25 cellular contexts compared by ENCODE assay signal in the genomic region with DNA sequence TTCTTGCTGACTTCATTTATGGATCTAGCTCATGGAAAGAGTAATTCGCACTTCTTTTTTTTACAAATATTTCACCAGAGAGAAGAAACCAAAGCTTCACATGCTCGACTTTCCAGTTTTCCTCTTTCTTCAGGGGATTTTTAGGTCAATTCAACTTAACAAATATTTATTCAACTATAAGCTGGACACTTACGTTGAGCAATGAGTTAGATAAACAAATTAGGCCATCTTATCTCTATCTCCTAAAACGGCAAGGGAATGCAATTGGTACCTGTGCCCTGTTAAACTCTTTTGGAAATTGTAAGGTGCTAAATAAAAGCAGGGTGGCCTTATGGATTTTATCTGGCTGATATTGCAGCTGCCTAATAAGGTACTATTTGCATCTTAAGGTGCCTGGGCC.
DNase-seq lines count a peak whose midpoint lies in the region; ATAC-seq and TF ChIP-seq lines count a peak whose summit lies in the region.
"Had no signal": no experiment of that assay in that cellular context is flagged by ENCODE, and none has a peak within 500 bp of the region (broad histone marks: within the 10 kb centered on the region; RNA-seq: fewer than 3 reads in every experiment).

No MANE protein-coding gene starts in this region.

- H3K4me3 ChIP-seq in SK-N-SH (ENCODE audit: low read depth in 2 of 2, low read length in 1 of 2) (no peak overlapping the region), gastroesophageal sphincter (no peak overlapping the region), vagina (no peak overlapping the region)
- H3K4me3 ChIP-seq: lung had no signal

- POLR2A ChIA-PET in SK-N-SH (lab: Yijun Ruan, JAX): no interaction called here

- peak overlapping the region; percentile 57 for H3K27ac Mint-ChIP-seq in progenitor cell of endocrine pancreas
- H3K27ac Mint-ChIP-seq: activated CD4-positive, alpha-beta T cell treated with anti-CD3 and anti-CD28 coated beads for 36 hours; T-cell had no signal

- H3K27me3 ChIP-seq in SK-N-SH (ENCODE audit: insufficient read depth) (no peaks in the 10 kb centered on the region), gastroesophageal sphincter (no peaks in the 10 kb centered on the region), vagina (no peaks in the 10 kb centered on the region)
- H3K27me3 ChIP-seq: neutrophil had no signal

- ATAC-seq in SK-N-SH treated with all-trans-retinoic acid at 6 μM for 48 hours (no peak), gastroesophageal sphincter (no peak)
- ATAC-seq: activated CD4-positive, alpha-beta T cell treated with anti-CD3 and anti-CD28 coated beads for 36 hours; Panc1; T-cell had no signal

- no peak overlapping the region for H3K9ac ChIP-seq in SK-N-SH

- no peaks in the 10 kb centered on the region for H3K36me3 Mint-ChIP-seq in progenitor cell of endocrine pancreas (ENCODE audit: insufficient read depth)
- H3K36me3 Mint-ChIP-seq: T-cell had no signal

- H3K27ac ChIP-seq in SK-N-SH (ENCODE audit: low read depth in 2 of 2, low read length in 1 of 2) (no peak overlapping the region), gastroesophageal sphincter (peak overlapping the region; percentile 58 to 81 (median 76)), vagina (peak overlapping the region; percentile 43)
- H3K27ac ChIP-seq: HL-60, neutrophil had no signal

- H4K20me1 ChIP-seq in SK-N-SH (ENCODE audit: insufficient read depth): no peaks in the 10 kb centered on the region

- TF ChIP-seq RAD21 in SK-N-SH (IDR thresholded peaks at IDR 0.05; ENCODE audit: low read length): no peak

- TF ChIP-seq EP300 in SK-N-SH (IDR thresholded peaks at IDR 0.05; ENCODE audit: borderline replicate concordance in 1 of 2, low read depth in 1 of 2, low read length in 1 of 2) (no peak), gastroesophageal sphincter (IDR thresholded peaks at IDR 0.05) (no peak)

- no peaks in the 10 kb centered on the region for H3K27me3 Mint-ChIP-seq in progenitor cell of endocrine pancreas

- intact Hi-C loops in vagina (cut with DNase I) (no loop called here), head of caudate nucleus (cut with DNase I) (no loop called here)

- H3K4me1 Mint-ChIP-seq in progenitor cell of endocrine pancreas (ENCODE audit: low read depth): peaks cover 37% of the 10 kb centered on the region
- H3K4me1 Mint-ChIP-seq: activated CD4-positive, alpha-beta T cell treated with anti-CD3 and anti-CD28 coated beads for 36 hours; T-cell had no signal

- H3K9me3 ChIP-seq in SK-N-SH: no peaks in the 10 kb centered on the region
- no peaks in the 10 kb centered on the region for H3K9me3 ChIP-seq in gastroesophageal sphincter
- no peaks in the 10 kb centered on the region for H3K9me3 ChIP-seq in vagina
- H3K9me3 ChIP-seq: neutrophil had no signal

- TF ChIP-seq CTCF in SK-N-SH (IDR thresholded peaks at IDR 0.05) (no peak), gastroesophageal sphincter (IDR thresholded peaks at IDR 0.05) (no peak), progenitor cell of endocrine pancreas (IDR thresholded peaks at IDR 0.05; ENCODE audit: unreplicated experiment) (no peak), vagina (IDR thresholded peaks at IDR 0.05) (no peak)

- no peaks in the 10 kb centered on the region for H3K79me2 ChIP-seq in SK-N-SH (ENCODE audit: insufficient read depth)

- no peaks in the 10 kb centered on the region for H3K9me3 Mint-ChIP-seq in progenitor cell of endocrine pancreas (ENCODE audit: low read depth)
- H3K9me3 Mint-ChIP-seq: T-cell had no signal

- CTCF ChIA-PET in SK-N-SH (lab: Yijun Ruan, JAX): no interaction called here

- 59% methylated on average over 4 of the region's 4 CpGs for WGBS in SK-N-SH (ENCODE audit: low lambda C conversion rate)
- 55 to 56% methylated on average over 4 of the region's 4 CpGs for WGBS in gastroesophageal sphincter (ENCODE audit: low coverage in 1 of 2), 2 donors

- peak overlapping the region; percentile 17; the same call in 1 of the 2 replicates for H2AFZ ChIP-seq in SK-N-SH (ENCODE audit: low read depth)

- H3F3A ChIP-seq in SK-N-SH (replicated peaks; ENCODE audit: insufficient read depth): peaks cover 6% of the 10 kb centered on the region

- DNase-seq in SK-N-SH: no peak
- no peak for DNase-seq in progenitor cell of endocrine pancreas (ENCODE audit: low spot score, unreplicated experiment)
- no peak for DNase-seq in vagina (ENCODE audit: extremely low spot score in 2 of 2)
- DNase-seq in NK-92 treated with Interleukin-12 subunit alpha and Interleukin-12 subunit beta, amount 100 ng/mL, for 24 hours (lab: John Stamatoyannopoulos, UW): no peak
- DNase-seq in head of caudate nucleus: no peak
- no peak for DNase-seq in stimulated activated CD4-positive, alpha-beta T cell treated with anti-CD3 and anti-CD28 coated beads, Interleukin-1b, Interleukin-23, amount 100 ng/mL, for 48 hours
- DNase-seq: activated CD4-positive, alpha-beta T cell treated with anti-CD3 and anti-CD28 coated beads for 36 hours; activated naive CD4-positive, alpha-beta T cell treated with Interleukin-2 at 50 U/mL for 16 hours; activated T-cell treated with anti-CD3 and anti-CD28 coated beads, Interleukin-2, amount 50 U/mL, for 48 hours; amniotic stem cell; caudate nucleus; foreskin fibroblast; GOT3; NCI-H1105 treated with DMSO at 0.1 percent for 48 hours; NCI-H2081; NCI-H446; SIG-M5; stimulated activated CD4-positive, alpha-beta T cell treated with anti-CD3 and anti-CD28 coated beads, Interleukin-15, amount 100 ng/mL, for 24 hours; T-cell had no signal

- H3K9me2 ChIP-seq in SK-N-SH: no peaks in the 10 kb centered on the region

- TF ChIP-seq POLR2A in gastroesophageal sphincter (IDR thresholded peaks at IDR 0.05) (no peak), vagina (IDR thresholded peaks at IDR 0.05) (no peak)

- H3K4me3 Mint-ChIP-seq in progenitor cell of endocrine pancreas (ENCODE audit: low read depth): no peak overlapping the region
- H3K4me3 Mint-ChIP-seq: activated CD4-positive, alpha-beta T cell treated with anti-CD3 and anti-CD28 coated beads for 36 hours; T-cell had no signal

- no peak overlapping the region for H3K4me2 ChIP-seq in SK-N-SH

- no peaks in the 10 kb centered on the region for H3K36me3 ChIP-seq in SK-N-SH (replicated peaks in 1 of 2; ENCODE audit: control insufficient read depth in 1 of 2, insufficient read depth in 2 of 2, low read length in 1 of 2)
- no peaks in the 10 kb centered on the region for H3K36me3 ChIP-seq in gastroesophageal sphincter
- no peaks in the 10 kb centered on the region for H3K36me3 ChIP-seq in vagina
- H3K36me3 ChIP-seq: neutrophil had no signal

- H3K4me1 ChIP-seq in SK-N-SH (ENCODE audit: control insufficient read depth in 1 of 2, insufficient read depth in 2 of 2, low read depth in 1 of 2, low read length in 1 of 2) (no peaks in the 10 kb centered on the region; a peak in 1 of 4 replicates), gastroesophageal sphincter (peaks cover 7 to 39% (median 15%) of the 10 kb centered on the region in 3 donors), vagina (peaks cover 27% of the 10 kb centered on the region)

TF ChIP-seq in SK-N-SH, 30 proteins besides CTCF, POLR2A, EP300 and RAD21:
- TF ChIP-seq NFIC (IDR thresholded peaks at IDR 0.05; ENCODE audit: borderline replicate concordance): no peak
- no peak for TF ChIP-seq FOXJ3 (CRISPR knock-in tag; IDR thresholded peaks at IDR 0.05)
- no peak for TF ChIP-seq SIN3A (IDR thresholded peaks at IDR 0.05; ENCODE audit: borderline replicate concordance, low read depth, low read length)
TF ChIP-seq in SK-N-SH: peak in this region for 0.

TF ChIP-seq in SK-N-SH treated with all-trans-retinoic acid at 6 μM for 48 hours, 23 proteins besides CTCF, POLR2A, EP300 and RAD21 (continues in another document):
- no peak for TF ChIP-seq ARNTL (CRISPR knock-in tag; IDR thresholded peaks at IDR 0.05; ENCODE audit: borderline replicate concordance, low read depth)
- TF ChIP-seq, protein P1, sequence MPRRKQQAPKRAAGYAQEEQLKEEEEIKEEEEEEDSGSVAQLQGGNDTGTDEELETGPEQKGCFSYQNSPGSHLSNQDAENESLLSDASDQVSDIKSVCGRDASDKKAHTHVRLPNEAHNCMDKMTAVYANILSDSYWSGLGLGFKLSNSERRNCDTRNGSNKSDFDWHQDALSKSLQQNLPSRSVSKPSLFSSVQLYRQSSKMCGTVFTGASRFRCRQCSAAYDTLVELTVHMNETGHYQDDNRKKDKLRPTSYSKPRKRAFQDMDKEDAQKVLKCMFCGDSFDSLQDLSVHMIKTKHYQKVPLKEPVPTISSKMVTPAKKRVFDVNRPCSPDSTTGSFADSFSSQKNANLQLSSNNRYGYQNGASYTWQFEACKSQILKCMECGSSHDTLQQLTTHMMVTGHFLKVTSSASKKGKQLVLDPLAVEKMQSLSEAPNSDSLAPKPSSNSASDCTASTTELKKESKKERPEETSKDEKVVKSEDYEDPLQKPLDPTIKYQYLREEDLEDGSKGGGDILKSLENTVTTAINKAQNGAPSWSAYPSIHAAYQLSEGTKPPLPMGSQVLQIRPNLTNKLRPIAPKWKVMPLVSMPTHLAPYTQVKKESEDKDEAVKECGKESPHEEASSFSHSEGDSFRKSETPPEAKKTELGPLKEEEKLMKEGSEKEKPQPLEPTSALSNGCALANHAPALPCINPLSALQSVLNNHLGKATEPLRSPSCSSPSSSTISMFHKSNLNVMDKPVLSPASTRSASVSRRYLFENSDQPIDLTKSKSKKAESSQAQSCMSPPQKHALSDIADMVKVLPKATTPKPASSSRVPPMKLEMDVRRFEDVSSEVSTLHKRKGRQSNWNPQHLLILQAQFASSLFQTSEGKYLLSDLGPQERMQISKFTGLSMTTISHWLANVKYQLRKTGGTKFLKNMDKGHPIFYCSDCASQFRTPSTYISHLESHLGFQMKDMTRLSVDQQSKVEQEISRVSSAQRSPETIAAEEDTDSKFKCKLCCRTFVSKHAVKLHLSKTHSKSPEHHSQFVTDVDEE (CRISPR knock-in tag; IDR thresholded peaks at IDR 0.05): no peak
- TF ChIP-seq BACH2 (CRISPR knock-in tag; IDR thresholded peaks at IDR 0.05; ENCODE audit: borderline replicate concordance): no peak
- no peak for TF ChIP-seq ZFP30 (CRISPR knock-in tag; IDR thresholded peaks at IDR 0.05)
- TF ChIP-seq, protein P2, sequence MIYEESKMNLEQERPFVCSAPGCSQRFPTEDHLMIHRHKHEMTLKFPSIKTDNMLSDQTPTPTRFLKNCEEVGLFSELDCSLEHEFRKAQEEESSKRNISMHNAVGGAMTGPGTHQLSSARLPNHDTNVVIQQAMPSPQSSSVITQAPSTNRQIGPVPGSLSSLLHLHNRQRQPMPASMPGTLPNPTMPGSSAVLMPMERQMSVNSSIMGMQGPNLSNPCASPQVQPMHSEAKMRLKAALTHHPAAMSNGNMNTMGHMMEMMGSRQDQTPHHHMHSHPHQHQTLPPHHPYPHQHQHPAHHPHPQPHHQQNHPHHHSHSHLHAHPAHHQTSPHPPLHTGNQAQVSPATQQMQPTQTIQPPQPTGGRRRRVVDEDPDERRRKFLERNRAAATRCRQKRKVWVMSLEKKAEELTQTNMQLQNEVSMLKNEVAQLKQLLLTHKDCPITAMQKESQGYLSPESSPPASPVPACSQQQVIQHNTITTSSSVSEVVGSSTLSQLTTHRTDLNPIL (CRISPR knock-in tag; IDR thresholded peaks at IDR 0.05; ENCODE audit: low read depth): no peak

Comparison
In these comparisons a context has a peak if more than half of its experiments do, and no peak if none do; other contexts are left out.
1. H3K27ac ChIP-seq: peak in gastroesophageal sphincter (4 of 4) and vagina (single experiment); none in SK-N-SH (0 of 2).